Comparison of ENCODE assay signal across 8 cellular contexts in the genomic region with DNA sequence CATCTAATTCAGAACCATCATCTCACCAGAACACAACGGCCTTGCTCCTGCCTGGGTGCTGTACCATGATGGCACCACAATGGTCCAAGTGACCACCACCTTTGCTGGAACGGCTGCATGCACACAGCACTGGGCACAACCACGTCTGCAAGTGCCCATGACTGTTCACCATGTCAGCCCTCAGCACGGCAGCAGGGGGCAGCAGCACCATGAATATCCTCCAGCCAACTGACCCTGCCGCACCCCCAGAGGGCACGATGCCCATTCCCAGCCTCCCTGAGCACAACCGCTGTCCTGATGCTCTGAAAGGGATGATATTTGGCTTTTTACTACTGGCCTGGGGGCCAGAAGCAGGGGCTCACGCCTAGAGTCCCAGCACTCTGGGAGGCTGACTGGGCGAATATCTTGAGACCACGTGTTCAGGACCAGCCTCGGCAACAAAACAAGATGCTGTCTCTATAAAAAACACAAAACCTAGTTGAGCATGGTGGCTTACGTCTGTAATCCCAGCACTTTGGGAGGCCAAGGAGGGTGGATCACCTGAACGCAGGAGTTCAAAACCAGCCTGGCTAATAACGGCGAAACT. TPM values are rescaled to one million over a fixed set of nuclear protein-coding genes. Genes with fewer than 3 reads are reported as not detected.
DNase-seq lines count a peak whose midpoint lies in the region; ATAC-seq and TF ChIP-seq lines count a peak whose summit lies in the region.

No MANE protein-coding gene starts in this region.

- H3K36me3 ChIP-seq in SJSA1 (peaks cover 3% of the 10 kb centered on the region; the same call in 1 of the 2 replicates), body of pancreas (replicated peaks in 1 of 2; ENCODE audit: insufficient read depth in 1 of 2, low read depth in 2 of 2) (peaks cover 0 to 3% of the 10 kb centered on the region in 2 donors)

- intact Hi-C loops in body of pancreas (cut with DNase I): no loop called here

- H3K27me3 ChIP-seq in SJSA1 (replicated peaks): no peaks in the 10 kb centered on the region
- no peaks in the 10 kb centered on the region for H3K27me3 ChIP-seq in body of pancreas

- no peak for TF ChIP-seq POLR2A in body of pancreas (IDR thresholded peaks at IDR 0.05)

- no peaks in the 10 kb centered on the region for H3K9me3 ChIP-seq in SJSA1 (replicated peaks)
- no peaks in the 10 kb centered on the region for H3K9me3 ChIP-seq in body of pancreas

- 48 to 71% methylated on average over 10 to 15 of the region's 15 CpGs for WGBS in body of pancreas, 2 donors

- H3K4me1 ChIP-seq in SJSA1 (replicated peaks): no peaks in the 10 kb centered on the region
- no peaks in the 10 kb centered on the region for H3K4me1 ChIP-seq in body of pancreas

- H3K4me3 ChIP-seq in SJSA1 (no peak overlapping the region), body of pancreas (no peak overlapping the region)

- ATAC-seq in body of pancreas (peak; percentile 80), GM21576 (IDR thresholded peaks at IDR 0.05; ENCODE audit: unreplicated experiment) (no peak), GM18858 (IDR thresholded peaks at IDR 0.05; ENCODE audit: unreplicated experiment) (no peak)

- TF ChIP-seq CTCF in GM20000 (IDR thresholded peaks at IDR 0.05; ENCODE audit: extremely low read depth, missing control alignments): peak; percentile 53
- peak; percentile 59 to 87 (median 70) for TF ChIP-seq CTCF in body of pancreas (IDR thresholded peaks at IDR 0.05)

- no peak overlapping the region for H3K27ac ChIP-seq in SJSA1
- H3K27ac ChIP-seq in body of pancreas: no peak overlapping the region

- DNase-seq in AG20443 (ENCODE audit: low spot score) (peak; percentile 91), GM20000 (ENCODE audit: low spot score) (peak; percentile 84), SJSA1 (ENCODE audit: low read depth in 1 of 2, low spot score in 2 of 2) (peak; percentile 12 to 58), body of pancreas (peak; percentile 69 to 83 (median 76)), iPS-NIHi11 (ENCODE audit: low spot score) (peak; percentile 93)
- peak; percentile 52 for DNase-seq in stimulated activated CD4-positive, alpha-beta T cell treated with anti-CD3 and anti-CD28 coated beads, Interleukin-15, amount 100 ng/mL, for 24 hours

RNA-seq across cellular contexts. Expression of a gene that starts 25.7 kb away (rescaled TPM):
- total RNA-seq in SJSA1 (2014; rRNA removed; shearing (Covaris generic)): not detected in 2 replicates
- 1 to 10 TPM in 1 of 2 donors, not detected in 1; 3.0 TPM for total RNA-seq in body of pancreas

RNA-seq across cellular contexts. Expression of a gene that starts 32.2 kb away (rescaled TPM):
- total RNA-seq in SJSA1 (2014; rRNA removed; shearing (Covaris generic)): 4.4 and 8.0 TPM in 2 replicates
- total RNA-seq in body of pancreas: 10 to 100 TPM; 15.8 to 28.0 TPM

RNA-seq across cellular contexts. Expression of a gene that starts 32.8 kb away (rescaled TPM):
- 16.0 and 16.7 TPM in 2 replicates for total RNA-seq in SJSA1 (2014; rRNA removed; shearing (Covaris generic))
- total RNA-seq in body of pancreas: 10 to 100 TPM; 21.8 to 36.3 TPM

RNA-seq across cellular contexts. Expression of a gene that starts 35.8 kb away (rescaled TPM):
- total RNA-seq in SJSA1 (2014; rRNA removed; shearing (Covaris generic)): not detected in 2 replicates
- total RNA-seq in body of pancreas: not detected

RNA-seq across cellular contexts. Expression of a gene that starts 38.0 kb away (rescaled TPM):
- not detected in 2 replicates for total RNA-seq in SJSA1 (2014; rRNA removed; shearing (Covaris generic))
- 10 to 100 TPM in 1 of 2 donors, not detected in 1; 14.5 TPM for total RNA-seq in body of pancreas

Comparison
In these comparisons a context has a peak if more than half of its experiments do, and no peak if none do; other contexts are left out.
1. DNase-seq: peak in every context shown above with its lines; median percentile 93 in iPS-NIHi11; 91 in AG20443; 84 in GM20000; 76 in body of pancreas; 52 in stimulated activated CD4-positive, alpha-beta T cell treated with anti-CD3 and anti-CD28 coated beads, Interleukin-15, amount 100 ng/mL, for 24 hours; 35 in SJSA1.